ENCODE assay signal across 10 cellular contexts in genomic region chr19:12944064-12944674, GRCh38. TPM values are rescaled to one million over a fixed set of nuclear protein-coding genes. Genes with fewer than 3 reads are reported as not detected.
DNase-seq lines count a peak whose midpoint lies in the region; ATAC-seq and TF ChIP-seq lines count a peak whose summit lies in the region.
"Had no signal": no experiment of that assay in that cellular context is flagged by ENCODE, and none has a peak within 500 bp of the region (broad histone marks: within the 10 kb centered on the region; RNA-seq: fewer than 3 reads in every experiment).

No MANE protein-coding gene starts in this region.

- POLR2A ChIA-PET in activated CD4-positive, alpha-beta T cell treated with anti-CD3 and anti-CD28 coated beads for 36 hours (lab: Charles Lee): no interaction called here
- POLR2A ChIA-PET in RWPE1 (lab: Yijun Ruan, JAX; ENCODE audit: low non-redundant PET): no interaction called here

- H3K9me3 ChIP-seq in esophagus muscularis mucosa: no peaks in the 10 kb centered on the region
- no peaks in the 10 kb centered on the region for H3K9me3 ChIP-seq in stomach
- H3K9me3 ChIP-seq in adrenal gland (replicated peaks in 1 of 3): no peaks in the 10 kb centered on the region
- H3K9me3 ChIP-seq: A549 had no signal

- TF ChIP-seq EP300 in esophagus muscularis mucosa (IDR thresholded peaks at IDR 0.05) (no peak), stomach (IDR thresholded peaks at IDR 0.05) (no peak)

- 59% methylated on average over 2 of the region's 3 CpGs for WGBS in esophagus muscularis mucosa
- WGBS in stomach, 5 donors: 56 to 82% (median 74%) methylated on average over 2 to 3 of the region's 3 CpGs
- 70 to 86% (median 74%) methylated on average over 3 of the region's 3 CpGs for WGBS in adrenal gland, 4 donors

- no peak for DNase-seq in activated CD4-positive, alpha-beta T cell treated with anti-CD3 and anti-CD28 coated beads for 36 hours
- no peak for DNase-seq in activated CD4-positive, alpha-beta T cell treated with anti-CD3 and anti-CD28 coated beads, Interleukin-2, amount 50 U/mL, for 4 hours
- DNase-seq in RWPE1 (ENCODE audit: low spot score): no peak
- no peak for DNase-seq in esophagus muscularis mucosa (ENCODE audit: extremely low spot score)
- no peak for DNase-seq in stomach
- no peak for DNase-seq in adrenal gland
- DNase-seq in NCI-H146 (lab: John Stamatoyannopoulos, UW): no peak
- DNase-seq: anterior cingulate cortex had no signal

- CTCF ChIA-PET in activated CD4-positive, alpha-beta T cell treated with anti-CD3 and anti-CD28 coated beads for 36 hours (lab: Charles Lee): no interaction called here
- CTCF ChIA-PET in RWPE1 (lab: Yijun Ruan, JAX): no interaction called here

- peaks cover 54 to 89% (median 64%) of the 10 kb centered on the region in 4 donors for H3K4me1 ChIP-seq in esophagus muscularis mucosa
- H3K4me1 ChIP-seq in stomach: peaks cover 43 to 89% (median 83%) of the 10 kb centered on the region in 4 donors
- peaks cover 0 to 44% of the 10 kb centered on the region in 2 donors for H3K4me1 ChIP-seq in adrenal gland (replicated peaks in 1 of 2)

- peaks cover 87% of the 10 kb centered on the region for H3K36me3 Mint-ChIP-seq in activated CD4-positive, alpha-beta T cell treated with anti-CD3 and anti-CD28 coated beads for 36 hours (ENCODE audit: low read depth)

- H3K27me3 Mint-ChIP-seq in activated CD4-positive, alpha-beta T cell treated with anti-CD3 and anti-CD28 coated beads for 36 hours: no peaks in the 10 kb centered on the region

- peak overlapping the region; percentile 88 for H3K4me3 Mint-ChIP-seq in activated CD4-positive, alpha-beta T cell treated with anti-CD3 and anti-CD28 coated beads for 36 hours

- H3K27ac ChIP-seq in RWPE1: peak overlapping the region; percentile 96
- peak overlapping the region; percentile 96 to 99 (median 96) for H3K27ac ChIP-seq in esophagus muscularis mucosa (replicated peaks in 1 of 4)
- H3K27ac ChIP-seq in stomach: peak overlapping the region in 4 of 5 donors; percentile 96 to 99 (median 98)
- no peak overlapping the region for H3K27ac ChIP-seq in adrenal gland

- no peaks in the 10 kb centered on the region for H3K9me3 Mint-ChIP-seq in activated CD4-positive, alpha-beta T cell treated with anti-CD3 and anti-CD28 coated beads for 36 hours (ENCODE audit: low read depth)

- H3K36me3 ChIP-seq in esophagus muscularis mucosa (peaks cover 62 to 74% (median 68%) of the 10 kb centered on the region in 4 donors), stomach (peaks cover 72 to 75% (median 73%) of the 10 kb centered on the region in 4 donors), adrenal gland (replicated peaks in 1 of 2) (peaks cover 0 to 72% of the 10 kb centered on the region in 2 donors)

- no peak for TF ChIP-seq POLR2A in esophagus muscularis mucosa (IDR thresholded peaks at IDR 0.05; ENCODE audit: low read depth)
- no peak for TF ChIP-seq POLR2A in stomach (IDR thresholded peaks at IDR 0.05)
- TF ChIP-seq POLR2A in adrenal gland (IDR thresholded peaks at IDR 0.05): no peak

- intact Hi-C loops in activated CD4-positive, alpha-beta T cell treated with anti-CD3 and anti-CD28 coated beads for 36 hours (cut with DNase I, micrococcal nuclease): loop anchor here in 1 of 2 experiments (2.0 to 10.0 kb wide), 2 partner anchors 153 to 1571 kb away; partner anchors contain the start of genes DNAJB1 and JUNB
- intact Hi-C loops in esophagus muscularis mucosa (cut with DNase I): no loop called here
- intact Hi-C loops in stomach (cut with DNase I; ENCODE audit: low total_unique reads): no loop called here
- intact Hi-C loops in adrenal gland (cut with DNase I): no loop called here

- H3K4me3 ChIP-seq in esophagus muscularis mucosa: no peak overlapping the region
- peak overlapping the region in 1 of 4 donors; percentile 83 for H3K4me3 ChIP-seq in stomach
- H3K4me3 ChIP-seq in adrenal gland: no peak overlapping the region
- H3K4me3 ChIP-seq: A549 had no signal

- ATAC-seq in activated CD4-positive, alpha-beta T cell treated with anti-CD3 and anti-CD28 coated beads for 36 hours: no peak
- ATAC-seq in HG03280 (IDR thresholded peaks at IDR 0.05; ENCODE audit: unreplicated experiment): no peak
- ATAC-seq: A549 had no signal

- H3K27me3 ChIP-seq in esophagus muscularis mucosa (no peaks in the 10 kb centered on the region), stomach (no peaks in the 10 kb centered on the region), adrenal gland (no peaks in the 10 kb centered on the region)

- no peak for TF ChIP-seq CTCF in RWPE1 (conservative IDR thresholded peaks at IDR 0.05; ENCODE audit: low read depth)
- no peak for TF ChIP-seq CTCF in esophagus muscularis mucosa (IDR thresholded peaks at IDR 0.05)
- no peak for TF ChIP-seq CTCF in stomach (IDR thresholded peaks at IDR 0.05)
- TF ChIP-seq CTCF in adrenal gland (IDR thresholded peaks at IDR 0.05): no peak

- H3K27ac Mint-ChIP-seq in activated CD4-positive, alpha-beta T cell treated with anti-CD3 and anti-CD28 coated beads for 36 hours: peak overlapping the region; percentile 97

- H3K4me1 Mint-ChIP-seq in activated CD4-positive, alpha-beta T cell treated with anti-CD3 and anti-CD28 coated beads for 36 hours: peaks cover 69% of the 10 kb centered on the region

RNA-seq across cellular contexts. Expression of gene RAD23A, which starts 1.5 kb away (rescaled TPM):
- 100 to 1,000 TPM; 189 to 265 TPM for total RNA-seq in activated CD4-positive, alpha-beta T cell treated with anti-CD3 and anti-CD28 coated beads for 36 hours
- total RNA-seq in esophagus muscularis mucosa (100 to 1,000 TPM; 138 to 218 (median 181) TPM), stomach (100 to 1,000 TPM in 3 of 5 donors, 10 to 100 TPM in 2; 44.1 to 144 (median 103) TPM), adrenal gland (100 to 1,000 TPM in 5 of 8 donors, 10 to 100 TPM in 3; 66.5 to 146 (median 108) TPM)
- polyA plus RNA-seq in stomach (100 to 1,000 TPM; 101 to 141 (median 106) TPM), adrenal gland (100 to 1,000 TPM; 112 to 240 (median 206) TPM)

RNA-seq across cellular contexts. Expression of gene CALR, which starts 5.8 kb away (rescaled TPM):
- total RNA-seq in activated CD4-positive, alpha-beta T cell treated with anti-CD3 and anti-CD28 coated beads for 36 hours: 100 to 1,000 TPM; 557 to 569 TPM
- total RNA-seq in esophagus muscularis mucosa: 100 to 1,000 TPM; 200 to 300 (median 270) TPM
- 100 to 1,000 TPM; 337 to 947 (median 504) TPM for total RNA-seq in stomach
- polyA plus RNA-seq in stomach: 100 to 1,000 TPM in 2 of 3 donors, 10 to 100 TPM in 1; 71.2 to 236 (median 158) TPM
- total RNA-seq in adrenal gland: 1,000 to 10,000 TPM in 2 of 8 donors, 100 to 1,000 TPM in 6; 271 to 1,489 (median 613) TPM
- 1,000 to 10,000 TPM in 1 of 3 donors, 100 to 1,000 TPM in 2; 224 to 1,230 (median 336) TPM for polyA plus RNA-seq in adrenal gland

RNA-seq across cellular contexts. Expression of gene FARSA, which starts 10.7 kb away (rescaled TPM):
- total RNA-seq in activated CD4-positive, alpha-beta T cell treated with anti-CD3 and anti-CD28 coated beads for 36 hours: 100 to 1,000 TPM; 120 to 142 TPM
- total RNA-seq in esophagus muscularis mucosa (10 to 100 TPM; 21.6 to 49.2 (median 35.8) TPM), stomach (100 to 1,000 TPM in 1 of 5 donors, 10 to 100 TPM in 4; 27.2 to 125 (median 51.9) TPM), adrenal gland (100 to 1,000 TPM in 1 of 8 donors, 10 to 100 TPM in 7; 40.6 to 102 (median 54.3) TPM)
- polyA plus RNA-seq in stomach (10 to 100 TPM; 34.7 to 40.3 (median 39.4) TPM), adrenal gland (10 to 100 TPM; 33.5 to 62.1 (median 36.0) TPM)

RNA-seq across cellular contexts. Expression of gene GADD45GIP1, which starts 12.9 kb away (rescaled TPM):
- 10 to 100 TPM; 31.1 to 36.3 TPM for total RNA-seq in activated CD4-positive, alpha-beta T cell treated with anti-CD3 and anti-CD28 coated beads for 36 hours
- total RNA-seq in esophagus muscularis mucosa (10 to 100 TPM; 33.0 to 60.1 (median 49.3) TPM), stomach (10 to 100 TPM in 4 of 5 donors, 1 to 10 TPM in 1; 1.8 to 93.3 (median 25.9) TPM), adrenal gland (100 to 1,000 TPM in 1 of 8 donors, 10 to 100 TPM in 7; 26.1 to 101 (median 41.2) TPM)
- polyA plus RNA-seq in stomach (10 to 100 TPM; 59.0 to 75.4 (median 61.8) TPM), adrenal gland (100 to 1,000 TPM in 2 of 3 donors, 10 to 100 TPM in 1; 16.5 to 213 (median 183) TPM)

RNA-seq across cellular contexts. Expression of gene SYCE2, which starts 25.1 kb away (rescaled TPM):
- total RNA-seq in activated CD4-positive, alpha-beta T cell treated with anti-CD3 and anti-CD28 coated beads for 36 hours: 1 to 10 TPM; 2.7 to 3.5 TPM
- total RNA-seq in esophagus muscularis mucosa: under 1 TPM in 1 of 4 donors, not detected in 3; 0.97 TPM
- not detected for total RNA-seq in stomach
- under 1 TPM in 1 of 3 donors, not detected in 2; 0.23 TPM for polyA plus RNA-seq in stomach
- total RNA-seq in adrenal gland: under 1 TPM in 1 of 8 donors, not detected in 7; 0.91 TPM
- polyA plus RNA-seq in adrenal gland: under 1 TPM; 0.16 to 0.24 (median 0.20) TPM

Comparison
In these comparisons a context has a peak if more than half of its experiments do, and no peak if none do; other contexts are left out.
1. H3K27ac ChIP-seq: peak in RWPE1 (single experiment), esophagus muscularis mucosa (4 of 4) and stomach (4 of 5); none in adrenal gland (0 of 5).